Comparison of ENCODE assay signal across 8 cellular contexts in genomic region chr6:42050011-42050896, GRCh38. TPM values are rescaled to one million over a fixed set of nuclear protein-coding genes. Genes with fewer than 3 reads are reported as not detected.
DNase-seq lines count a peak whose midpoint lies in the region; TF ChIP-seq lines count a peak whose summit lies in the region.

TAF8 (plus strand) TSS chr6:42050524; CDS start chr6:42050542, 18 bp downstream.

- peaks cover 12% of the 10 kb centered on the region for H3K4me1 ChIP-seq in effector memory CD4-positive, alpha-beta T cell (ENCODE audit: control insufficient read depth, insufficient read depth, low read length, poor library complexity, severe bottlenecking)

- no peaks in the 10 kb centered on the region for H3K27me3 ChIP-seq in effector memory CD4-positive, alpha-beta T cell (replicated peaks; ENCODE audit: control insufficient read depth, insufficient read depth, low read length, poor library complexity, severe bottlenecking)

- DNase-seq in CMK (ENCODE audit: low read depth) (peak; percentile 82), GM20000 (ENCODE audit: low spot score) (peak; percentile 93), HT-29 (ENCODE audit: low spot score) (peak; percentile 91), medulla oblongata (ENCODE audit: extremely low spot score) (peak; percentile 94)
- peak; percentile 87 for DNase-seq in NK-92 treated with Interleukin-12 subunit alpha and Interleukin-12 subunit beta, amount 100 ng/mL, for 24 hours (lab: John Stamatoyannopoulos, UW)
- DNase-seq in activated CD8-positive, alpha-beta memory T cell treated with anti-CD3 and anti-CD28 coated beads for 24 hours = peak; percentile 96
- DNase-seq in effector memory CD4-positive, alpha-beta T cell = peak; percentile 77 to 82 (median 81)
- peak; percentile 82 for DNase-seq in stimulated activated CD8-positive, alpha-beta memory T cell treated with anti-CD3 and anti-CD28 coated beads, Interleukin-12 subunit alpha, Interleukin-12 subunit beta, amount 100 ng/mL, for 1 hour (ENCODE audit: low read depth)

- peak within 1 kb of the TSS; percentile 87 for H3K27ac ChIP-seq in effector memory CD4-positive, alpha-beta T cell (ENCODE audit: insufficient read depth, low read length, poor library complexity, severe bottlenecking)

- peak within 1 kb of the TSS; percentile 90 for H3K4me3 ChIP-seq in effector memory CD4-positive, alpha-beta T cell (ENCODE audit: insufficient read depth, low read depth, low read length, poor library complexity, severe bottlenecking)

- no peak for TF ChIP-seq CTCF in GM20000 (IDR thresholded peaks at IDR 0.05; ENCODE audit: extremely low read depth, missing control alignments)

- H3K36me3 ChIP-seq in effector memory CD4-positive, alpha-beta T cell (ENCODE audit: control insufficient read depth, insufficient read depth, low read length) = peaks cover 3% of the 10 kb centered on the region

- H3K9me3 ChIP-seq in effector memory CD4-positive, alpha-beta T cell (ENCODE audit: control insufficient read depth, low read length) = no peaks in the 10 kb centered on the region

RNA-seq across cellular contexts. Expression of gene TAF8, which starts in this region (rescaled TPM):
- total RNA-seq in HT-29 (2014; rRNA removed; shearing (Covaris generic)) = 18.6 and 22.8 TPM in 2 replicates

Comparison
In these comparisons a context has a peak if more than half of its experiments do, and no peak if none do; other contexts are left out.
1. Peak in every context shown above with its lines: DNase-seq, H3K4me3 ChIP-seq and H3K27ac ChIP-seq.